In the genomic region with DNA sequence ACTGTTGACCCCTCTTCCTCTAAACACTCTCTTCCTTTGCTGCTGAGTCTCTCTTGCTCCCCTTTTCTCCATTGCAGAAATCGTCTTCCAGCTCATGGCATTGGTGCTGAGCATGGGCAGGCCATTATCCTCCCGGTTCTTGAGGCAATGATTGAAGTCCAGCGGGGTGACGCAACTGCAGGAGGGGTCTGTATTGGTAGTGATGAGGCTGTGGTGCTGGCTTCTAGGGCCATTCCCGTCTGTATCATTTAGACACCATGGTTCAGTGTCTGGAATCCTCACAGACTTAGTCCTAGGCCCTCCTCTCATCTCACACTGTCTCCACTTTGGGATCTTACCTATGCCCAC, we compare ENCODE assay signal across 1 cellular context.
A peak's percentile ranks its signal among the peaks of the same experiment; 100 is the strongest.
TF ChIP-seq lines count a peak whose summit lies in the region.

No MANE protein-coding gene starts in this region.

TF ChIP-seq in HepG2, 621 proteins besides CTCF, POLR2A, EP300 and RAD21:
- TF ChIP-seq, protein P1, sequence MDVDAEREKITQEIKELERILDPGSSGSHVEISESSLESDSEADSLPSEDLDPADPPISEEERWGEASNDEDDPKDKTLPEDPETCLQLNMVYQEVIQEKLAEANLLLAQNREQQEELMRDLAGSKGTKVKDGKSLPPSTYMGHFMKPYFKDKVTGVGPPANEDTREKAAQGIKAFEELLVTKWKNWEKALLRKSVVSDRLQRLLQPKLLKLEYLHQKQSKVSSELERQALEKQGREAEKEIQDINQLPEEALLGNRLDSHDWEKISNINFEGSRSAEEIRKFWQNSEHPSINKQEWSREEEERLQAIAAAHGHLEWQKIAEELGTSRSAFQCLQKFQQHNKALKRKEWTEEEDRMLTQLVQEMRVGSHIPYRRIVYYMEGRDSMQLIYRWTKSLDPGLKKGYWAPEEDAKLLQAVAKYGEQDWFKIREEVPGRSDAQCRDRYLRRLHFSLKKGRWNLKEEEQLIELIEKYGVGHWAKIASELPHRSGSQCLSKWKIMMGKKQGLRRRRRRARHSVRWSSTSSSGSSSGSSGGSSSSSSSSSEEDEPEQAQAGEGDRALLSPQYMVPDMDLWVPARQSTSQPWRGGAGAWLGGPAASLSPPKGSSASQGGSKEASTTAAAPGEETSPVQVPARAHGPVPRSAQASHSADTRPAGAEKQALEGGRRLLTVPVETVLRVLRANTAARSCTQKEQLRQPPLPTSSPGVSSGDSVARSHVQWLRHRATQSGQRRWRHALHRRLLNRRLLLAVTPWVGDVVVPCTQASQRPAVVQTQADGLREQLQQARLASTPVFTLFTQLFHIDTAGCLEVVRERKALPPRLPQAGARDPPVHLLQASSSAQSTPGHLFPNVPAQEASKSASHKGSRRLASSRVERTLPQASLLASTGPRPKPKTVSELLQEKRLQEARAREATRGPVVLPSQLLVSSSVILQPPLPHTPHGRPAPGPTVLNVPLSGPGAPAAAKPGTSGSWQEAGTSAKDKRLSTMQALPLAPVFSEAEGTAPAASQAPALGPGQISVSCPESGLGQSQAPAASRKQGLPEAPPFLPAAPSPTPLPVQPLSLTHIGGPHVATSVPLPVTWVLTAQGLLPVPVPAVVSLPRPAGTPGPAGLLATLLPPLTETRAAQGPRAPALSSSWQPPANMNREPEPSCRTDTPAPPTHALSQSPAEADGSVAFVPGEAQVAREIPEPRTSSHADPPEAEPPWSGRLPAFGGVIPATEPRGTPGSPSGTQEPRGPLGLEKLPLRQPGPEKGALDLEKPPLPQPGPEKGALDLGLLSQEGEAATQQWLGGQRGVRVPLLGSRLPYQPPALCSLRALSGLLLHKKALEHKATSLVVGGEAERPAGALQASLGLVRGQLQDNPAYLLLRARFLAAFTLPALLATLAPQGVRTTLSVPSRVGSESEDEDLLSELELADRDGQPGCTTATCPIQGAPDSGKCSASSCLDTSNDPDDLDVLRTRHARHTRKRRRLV (CRISPR knock-in tag; IDR thresholded peaks at IDR 0.05) = no peak
- TF ChIP-seq CEBPB (IDR thresholded peaks at IDR 0.05; ENCODE audit: borderline replicate concordance, low read depth, low read length) = peak; percentile 76; the same call in 1 of the 2 replicates
- TF ChIP-seq SNAI1 (CRISPR knock-in tag; IDR thresholded peaks at IDR 0.05; ENCODE audit: borderline replicate concordance) = no peak
- 0 out of 2 replicates have a peak, but pooled peaks have one; percentile 25 for TF ChIP-seq ZNF10 (CRISPR knock-in tag; IDR thresholded peaks at IDR 0.05; ENCODE audit: borderline replicate concordance, low read depth)
- TF ChIP-seq ZFX (CRISPR knock-in tag; IDR thresholded peaks at IDR 0.05; ENCODE audit: low read depth) = 0 out of 2 replicates have a peak, but pooled peaks have one; percentile 19
- no peak for TF ChIP-seq PREB (CRISPR knock-in tag; IDR thresholded peaks at IDR 0.05)
- TF ChIP-seq, protein P2, sequence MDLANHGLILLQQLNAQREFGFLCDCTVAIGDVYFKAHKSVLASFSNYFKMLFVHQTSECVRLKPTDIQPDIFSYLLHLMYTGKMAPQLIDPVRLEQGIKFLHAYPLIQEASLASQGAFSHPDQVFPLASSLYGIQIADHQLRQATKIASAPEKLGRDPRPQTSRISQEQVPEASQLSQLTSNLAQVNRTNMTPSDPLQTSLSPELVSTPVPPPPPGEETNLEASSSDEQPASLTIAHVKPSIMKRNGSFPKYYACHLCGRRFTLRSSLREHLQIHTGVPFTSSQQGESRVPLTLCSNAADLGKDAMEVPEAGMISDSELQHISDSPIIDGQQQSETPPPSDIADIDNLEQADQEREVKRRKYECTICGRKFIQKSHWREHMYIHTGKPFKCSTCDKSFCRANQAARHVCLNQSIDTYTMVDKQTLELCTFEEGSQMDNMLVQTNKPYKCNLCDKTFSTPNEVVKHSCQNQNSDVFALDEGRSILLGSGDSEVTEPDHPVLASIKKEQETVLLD (CRISPR knock-in tag; IDR thresholded peaks at IDR 0.05; ENCODE audit: low read depth) = peak; percentile 29; the same call in 1 of the 2 replicates
- TF ChIP-seq HOXA9 (CRISPR knock-in tag; IDR thresholded peaks at IDR 0.05; ENCODE audit: borderline replicate concordance) = 0 out of 2 replicates have a peak, but pooled peaks have one; percentile 21
- TF ChIP-seq CEBPG (CRISPR knock-in tag; IDR thresholded peaks at IDR 0.05) = peak; percentile 49
- TF ChIP-seq FOXA3 (CRISPR knock-in tag; IDR thresholded peaks at IDR 0.05) = no peak
- no peak for TF ChIP-seq ZNF737 (CRISPR knock-in tag; IDR thresholded peaks at IDR 0.05; ENCODE audit: borderline replicate concordance)
- TF ChIP-seq ZNF24 (IDR thresholded peaks at IDR 0.05) = no peak
- TF ChIP-seq ZNF850 (CRISPR knock-in tag; conservative IDR thresholded peaks at IDR 0.05) = no peak
- TF ChIP-seq ZNF761 (CRISPR knock-in tag; conservative IDR thresholded peaks at IDR 0.05) = peak; percentile 39; the same call in 1 of the 2 replicates
- TF ChIP-seq HNF1A (IDR thresholded peaks at IDR 0.05; ENCODE audit: low read depth) = no peak
- TF ChIP-seq HNF1A (CRISPR knock-in tag; IDR thresholded peaks at IDR 0.05; ENCODE audit: borderline replicate concordance) = 0 out of 2 replicates have a peak, but pooled peaks have one; percentile 21
- 0 out of 2 replicates have a peak, but pooled peaks have one; percentile 10 for TF ChIP-seq HBP1 (CRISPR knock-in tag; IDR thresholded peaks at IDR 0.05; ENCODE audit: low read depth)
- no peak for TF ChIP-seq MYC (CRISPR knock-in tag; IDR thresholded peaks at IDR 0.05; ENCODE audit: borderline replicate concordance)
- no peak for TF ChIP-seq TSC22D2 (CRISPR knock-in tag; IDR thresholded peaks at IDR 0.05; ENCODE audit: borderline replicate concordance)
